22 cellular contexts compared by ENCODE assay signal in the genomic region with DNA sequence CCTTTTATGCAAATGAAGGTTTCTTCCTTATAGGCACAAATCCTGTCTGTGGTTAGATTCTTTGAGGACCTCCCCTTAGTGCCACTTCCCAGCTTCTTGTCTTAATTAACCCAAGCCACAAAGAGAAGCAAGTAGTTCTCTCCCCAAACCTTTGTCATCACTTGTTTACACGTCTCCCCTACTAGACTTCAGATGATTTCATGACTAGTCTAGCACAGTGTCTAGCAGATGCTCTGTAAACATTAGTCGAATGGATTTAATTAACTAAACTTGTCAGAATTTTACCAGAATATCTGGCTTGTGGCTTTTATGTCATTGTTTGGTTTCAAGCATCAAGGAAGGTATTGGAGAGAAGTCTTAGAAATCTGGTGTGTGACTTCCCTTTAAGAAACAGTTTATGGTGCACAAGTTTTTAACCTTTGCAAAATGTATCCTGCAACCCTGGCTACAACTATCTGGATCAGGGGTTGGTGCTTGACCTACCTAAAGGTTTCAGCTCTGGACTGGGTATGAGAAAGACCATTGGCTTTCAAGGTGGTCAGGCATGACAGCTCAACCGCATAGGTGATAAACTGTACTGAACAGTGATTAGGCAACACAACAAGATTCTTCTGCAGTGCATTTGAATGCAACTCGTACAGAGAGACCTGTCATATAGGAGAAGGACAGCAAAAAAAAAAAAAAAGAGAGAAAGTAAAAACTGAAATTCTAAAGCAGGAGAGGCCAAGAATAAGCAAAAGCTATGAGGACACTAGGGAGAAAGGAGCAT.
"Had no signal": no experiment of that assay in that cellular context is flagged by ENCODE, and none has a peak within 500 bp of the region (broad histone marks: within the 10 kb centered on the region; RNA-seq: fewer than 3 reads in every experiment).

No MANE protein-coding gene starts in this region.

- ATAC-seq: activated CD8-positive, alpha-beta T cell treated with anti-CD3 and anti-CD28 coated beads, Interleukin-2, amount 10 ng/mL, durations not matched to agents 7 days and 5 days; activated naive CD8-positive, alpha-beta T cell treated with anti-CD3 and anti-CD28 coated beads, Interleukin-2, amount 50 U/mL, for 24 hours; left ventricle myocardium superior had no signal

- H3K36me3 ChIP-seq: colonic mucosa, right atrium auricular region, tibial artery, uterus had no signal

- H3K27me3 ChIP-seq: colonic mucosa, right atrium auricular region, tibial artery, uterus had no signal

- H3K9me3 ChIP-seq: colonic mucosa, right atrium auricular region, tibial artery, uterus had no signal

- FAIRE-seq: frontal cortex had no signal

- H3K27ac ChIP-seq: colonic mucosa, epithelial cell of prostate, right atrium auricular region, tibial artery, uterus had no signal

- H3K4me3 ChIP-seq: colonic mucosa, right atrium auricular region, tibial artery, uterus had no signal

- DNase-seq: activated CD4-positive, alpha-beta T cell treated with anti-CD3 and anti-CD28 coated beads, Interleukin-2, amount 10 ng/mL, durations not matched to agents 7 days and 5 days; activated CD8-positive, alpha-beta T cell treated with anti-CD3 and anti-CD28 coated beads, Interleukin-2, amount 10 ng/mL, durations not matched to agents 7 days and 5 days; activated naive CD4-positive, alpha-beta T cell treated with anti-CD3 and anti-CD28 coated beads for 36 hours; activated naive CD8-positive, alpha-beta T cell treated with anti-CD3 and anti-CD28 coated beads, Interleukin-2, amount 50 U/mL, for 24 hours; activated T-cell treated with anti-CD3 and anti-CD28 coated beads, Interleukin-2, amount 50 U/mL, for 24 hours; aorta; colonic mucosa; endodermal cell; head of caudate nucleus; left ventricle myocardium superior; nephron progenitor cell; nucleus accumbens; posterior cingulate gyrus; stimulated activated CD4-positive, alpha-beta T cell treated with anti-CD3 and anti-CD28 coated beads, Interleukin-12 subunit alpha, Interleukin-12 subunit beta, amount 100 ng/mL, for 4 hours; stimulated activated CD4-positive, alpha-beta T cell treated with anti-CD3 and anti-CD28 coated beads, Interleukin-1b, Interleukin-23, amount 100 ng/mL, for 48 hours; stimulated activated naive CD4-positive, alpha-beta T cell treated with Interleukin-2 at 50 U/mL for 16 hours; T1000; tibial artery; uterus had no signal

- H3K4me1 ChIP-seq: colonic mucosa, tibial artery, uterus had no signal
